Comparison of ENCODE assay signal across 15 cellular contexts in the genomic region with DNA sequence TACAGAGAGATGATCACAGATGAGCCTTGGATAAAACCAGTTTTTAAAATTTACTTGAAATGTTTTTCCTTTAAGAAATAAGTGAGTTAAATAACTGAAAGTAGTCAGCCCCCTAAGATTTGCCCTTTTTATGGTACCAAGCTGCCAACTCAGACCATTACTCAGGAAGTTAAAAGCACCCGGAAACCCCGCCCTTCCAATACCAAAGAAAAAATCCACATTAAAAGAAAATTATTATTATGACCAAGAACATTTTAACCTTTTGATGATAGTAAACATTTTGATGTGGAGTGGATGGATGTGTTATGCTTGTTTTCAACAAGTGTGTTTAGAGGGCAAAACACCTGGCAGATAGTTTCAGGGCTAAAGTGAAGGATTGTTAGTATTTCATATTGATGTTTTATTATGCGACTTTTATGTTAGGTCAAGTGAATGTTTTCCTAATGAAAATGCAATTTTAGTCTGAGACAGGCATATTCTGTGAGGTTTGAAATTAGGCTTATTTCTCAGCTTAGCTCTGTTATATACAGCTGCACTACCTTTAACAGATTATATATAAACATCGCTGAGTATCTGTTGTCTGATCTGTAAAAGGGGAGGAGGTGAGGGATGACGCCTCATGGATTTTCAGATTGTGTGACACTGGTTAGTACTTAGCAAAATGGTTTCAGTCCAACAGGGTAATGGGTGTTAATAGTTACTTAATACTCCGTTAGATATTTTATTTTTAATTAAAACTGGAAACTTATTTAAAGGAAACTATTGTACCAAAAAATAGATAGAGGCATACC.
"Had no signal": no experiment of that assay in that cellular context is flagged by ENCODE, and none has a peak within 500 bp of the region (broad histone marks: within the 10 kb centered on the region; RNA-seq: fewer than 3 reads in every experiment).

No MANE protein-coding gene starts in this region.

- DNase-seq: anterior cingulate cortex; effector CD8-positive, alpha-beta T cell; erythroblast; left colon; mammary epithelial cell; mucosa of descending colon; naive thymus-derived CD8-positive, alpha-beta T cell; psoas muscle; sigmoid colon; stimulated activated naive CD8-positive, alpha-beta T cell treated with anti-CD3 and anti-CD28 coated beads, Interleukin-15, Interleukin-2, amounts not matched to agents 100 U/mL and 50 U/mL, for 24 hours; upper lobe of left lung had no signal

- H3K9me3 Mint-ChIP-seq: naive thymus-derived CD8-positive, alpha-beta T cell; T-helper 2 cell treated with Interferon-gamma antibody and Interleukin-4, amounts not matched to agents 5 μg/mL and 100 μg/mL, for 36 hours had no signal

- H3K9me3 ChIP-seq: mucosa of descending colon, psoas muscle, sigmoid colon, suprapubic skin, upper lobe of left lung had no signal

- H3K27ac Mint-ChIP-seq: T-helper 2 cell treated with Interferon-gamma antibody and Interleukin-4, amounts not matched to agents 5 μg/mL and 100 μg/mL, for 36 hours had no signal

- ATAC-seq: activated naive CD4-positive, alpha-beta T cell treated with anti-CD3 and anti-CD28 coated beads, Interleukin-2, amount 50 U/mL, for 72 hours; left colon; mucosa of descending colon; naive thymus-derived CD8-positive, alpha-beta T cell; psoas muscle; stimulated activated naive CD8-positive, alpha-beta T cell treated with anti-CD3 and anti-CD28 coated beads, Interleukin-15, Interleukin-2, amounts not matched to agents 100 U/mL and 50 U/mL, for 24 hours had no signal

- H3K36me3 ChIP-seq: sigmoid colon, suprapubic skin had no signal

- H3K27me3 ChIP-seq: sigmoid colon, suprapubic skin, upper lobe of left lung had no signal

- H3K4me3 Mint-ChIP-seq: T-helper 2 cell treated with Interferon-gamma antibody and Interleukin-4, amounts not matched to agents 5 μg/mL and 100 μg/mL, for 36 hours had no signal

- H3K4me1 ChIP-seq: suprapubic skin had no signal

- H3K4me3 ChIP-seq: coronary artery, mucosa of descending colon, psoas muscle, sigmoid colon, suprapubic skin, upper lobe of left lung had no signal

- H3K27ac ChIP-seq: coronary artery, psoas muscle, sigmoid colon, suprapubic skin, upper lobe of left lung had no signal

- H3K27me3 Mint-ChIP-seq: naive thymus-derived CD8-positive, alpha-beta T cell had no signal
